ENCODE assay signal across 17 cellular contexts in genomic region chr16:17342031-17342430, GRCh38.
DNase-seq lines count a peak whose midpoint lies in the region; ATAC-seq and TF ChIP-seq lines count a peak whose summit lies in the region.
"Had no signal": no experiment of that assay in that cellular context is flagged by ENCODE, and none has a peak within 500 bp of the region (broad histone marks: within the 10 kb centered on the region; RNA-seq: fewer than 3 reads in every experiment).

No MANE protein-coding gene starts in this region.

- POLR2A ChIA-PET in activated CD8-positive, alpha-beta T cell treated with anti-CD3 and anti-CD28 coated beads, Interleukin-2, amount 10 ng/mL, durations not matched to agents 7 days and 5 days (lab: Charles Lee), result interaction anchor here (1.3 to 2.8 kb wide), 4 partner anchors 22 to 42 kb away, joined by 3 to 29 read pairs (median 6); no protein-coding TSS in a partner anchor

- no peak for DNase-seq in HFFc6
- peak; percentile 84 for DNase-seq in NOMO-1 treated with DMSO at 0.1 percent for 48 hours (lab: John Stamatoyannopoulos, UW; ENCODE audit: unreplicated experiment)
- DNase-seq in activated CD8-positive, alpha-beta T cell treated with anti-CD3 and anti-CD28 coated beads, Interleukin-2, amount 10 ng/mL, durations not matched to agents 7 days and 5 days, result peak; percentile 42
- no peak for DNase-seq in prostate gland (ENCODE audit: low spot score)
- no peak for DNase-seq in neural progenitor cell (ENCODE audit: low spot score)
- no peak for DNase-seq in DMS153 treated with DMSO at 0.1 percent for 48 hours (lab: John Stamatoyannopoulos, UW; ENCODE audit: unreplicated experiment)
- no peak for DNase-seq in amniotic stem cell (lab: John Stamatoyannopoulos, UW)
- DNase-seq: activated gamma-delta T cell treated with Interleukin-2 at 50 U/mL for 16 hours, colonic mucosa, DMS153, foreskin fibroblast, islet precursor cell, NCI-H1105, NCI-H774, nephron progenitor cell, T-helper 9 cell had no signal

- TF ChIP-seq POLR2A in prostate gland (IDR thresholded peaks at IDR 0.05), result no peak

- intact Hi-C loops in prostate gland (cut with DNase I), result loop anchor here (10.0 kb wide), 1 partner anchor 117 kb away; no protein-coding TSS in a partner anchor

- H2AFZ ChIP-seq in neural progenitor cell (replicated peaks), result no peak overlapping the region

- WGBS in prostate gland, result 89% methylated on average over 2 of the region's 2 CpGs

- no peaks in the 10 kb centered on the region for H3K36me3 ChIP-seq in prostate gland
- no peaks in the 10 kb centered on the region for H3K36me3 ChIP-seq in neural progenitor cell
- H3K36me3 ChIP-seq: colonic mucosa had no signal

- H3K9me3 Mint-ChIP-seq in HFFc6 (no peaks in the 10 kb centered on the region), neural progenitor cell (no peaks in the 10 kb centered on the region)
- H3K9me3 Mint-ChIP-seq in activated CD8-positive, alpha-beta T cell treated with anti-CD3 and anti-CD28 coated beads, Interleukin-2, amount 10 ng/mL, durations not matched to agents 7 days and 5 days (ENCODE audit: insufficient read depth), result no peaks in the 10 kb centered on the region
- H3K9me3 Mint-ChIP-seq: nephron progenitor cell had no signal

- H3K4me1 Mint-ChIP-seq in HFFc6 (ENCODE audit: low read depth) (peaks cover 38% of the 10 kb centered on the region), neural progenitor cell (no peaks in the 10 kb centered on the region)
- H3K4me1 Mint-ChIP-seq in activated CD8-positive, alpha-beta T cell treated with anti-CD3 and anti-CD28 coated beads, Interleukin-2, amount 10 ng/mL, durations not matched to agents 7 days and 5 days (ENCODE audit: low read depth), result peaks cover 92% of the 10 kb centered on the region
- H3K4me1 Mint-ChIP-seq: nephron progenitor cell had no signal

- H3K27me3 Mint-ChIP-seq in HFFc6 (ENCODE audit: insufficient read depth) (no peaks in the 10 kb centered on the region), neural progenitor cell (ENCODE audit: insufficient read depth, low read depth) (no peaks in the 10 kb centered on the region)
- H3K27me3 Mint-ChIP-seq in activated CD8-positive, alpha-beta T cell treated with anti-CD3 and anti-CD28 coated beads, Interleukin-2, amount 10 ng/mL, durations not matched to agents 7 days and 5 days (ENCODE audit: low read depth), result no peaks in the 10 kb centered on the region

- H3K4me3 Mint-ChIP-seq in HFFc6 (no peak overlapping the region), neural progenitor cell (no peak overlapping the region)
- peak overlapping the region; percentile 74 for H3K4me3 Mint-ChIP-seq in activated CD8-positive, alpha-beta T cell treated with anti-CD3 and anti-CD28 coated beads, Interleukin-2, amount 10 ng/mL, durations not matched to agents 7 days and 5 days
- H3K4me3 Mint-ChIP-seq: nephron progenitor cell had no signal

- no peaks in the 10 kb centered on the region for H3K27me3 ChIP-seq in prostate gland (replicated peaks; ENCODE audit: insufficient read depth)
- H3K27me3 ChIP-seq in neural progenitor cell, result no peaks in the 10 kb centered on the region
- H3K27me3 ChIP-seq: colonic mucosa had no signal

- H3K4me2 ChIP-seq in neural progenitor cell, result no peak overlapping the region
- H3K4me2 ChIP-seq: smooth muscle cell had no signal

- CTCF ChIA-PET in activated CD8-positive, alpha-beta T cell treated with anti-CD3 and anti-CD28 coated beads, Interleukin-2, amount 10 ng/mL, durations not matched to agents 7 days and 5 days (lab: Charles Lee), result interaction anchor here (1.1 to 9.9 kb wide), 4 partner anchors 9 to 125 kb away, joined by 3 to 142 read pairs (median 14); no protein-coding TSS in a partner anchor

- H3K4me1 ChIP-seq in prostate gland (replicated peaks), result peaks cover 17% of the 10 kb centered on the region
- no peaks in the 10 kb centered on the region for H3K4me1 ChIP-seq in neural progenitor cell

- no peaks in the 10 kb centered on the region for H3K79me2 ChIP-seq in neural progenitor cell (ENCODE audit: low read depth)

- H3K36me3 Mint-ChIP-seq in HFFc6 (ENCODE audit: low read depth) (peaks cover 6% of the 10 kb centered on the region; the same call in 1 of the 2 replicates), neural progenitor cell (no peaks in the 10 kb centered on the region)
- H3K36me3 Mint-ChIP-seq in activated CD8-positive, alpha-beta T cell treated with anti-CD3 and anti-CD28 coated beads, Interleukin-2, amount 10 ng/mL, durations not matched to agents 7 days and 5 days (ENCODE audit: low read depth), result peaks cover 56% of the 10 kb centered on the region

- no peak overlapping the region for H3K9ac ChIP-seq in neural progenitor cell

- H3K27ac Mint-ChIP-seq in HFFc6, result peak overlapping the region; percentile 2; the same call in 1 of the 2 replicates
- peak overlapping the region; percentile 94 for H3K27ac Mint-ChIP-seq in activated CD8-positive, alpha-beta T cell treated with anti-CD3 and anti-CD28 coated beads, Interleukin-2, amount 10 ng/mL, durations not matched to agents 7 days and 5 days
- no peak overlapping the region for H3K27ac Mint-ChIP-seq in neural progenitor cell
- H3K27ac Mint-ChIP-seq: nephron progenitor cell had no signal

- H3K4me3 ChIP-seq in prostate gland (no peak overlapping the region), neural progenitor cell (no peak overlapping the region)
- H3K4me3 ChIP-seq: colonic mucosa, smooth muscle cell had no signal

- ATAC-seq in activated CD8-positive, alpha-beta T cell treated with anti-CD3 and anti-CD28 coated beads, Interleukin-2, amount 10 ng/mL, durations not matched to agents 7 days and 5 days, result peak; percentile 18

- no peaks in the 10 kb centered on the region for H4K20me1 ChIP-seq in neural progenitor cell (ENCODE audit: low read depth)

- no peak for TF ChIP-seq CTCF in HFFc6 (IDR thresholded peaks at IDR 0.05)
- TF ChIP-seq CTCF in prostate gland (IDR thresholded peaks at IDR 0.05), result no peak
- TF ChIP-seq CTCF in neural progenitor cell (IDR thresholded peaks at IDR 0.05), result no peak

- no peaks in the 10 kb centered on the region for H3F3A ChIP-seq in neural progenitor cell (ENCODE audit: low read depth)

- H3K9me3 ChIP-seq in prostate gland (no peaks in the 10 kb centered on the region), neural progenitor cell (ENCODE audit: low read depth) (no peaks in the 10 kb centered on the region)
- H3K9me3 ChIP-seq: colonic mucosa had no signal

- H3K27ac ChIP-seq in prostate gland, result peak overlapping the region; percentile 15 to 33
- no peak overlapping the region for H3K27ac ChIP-seq in neural progenitor cell
- H3K27ac ChIP-seq: colonic mucosa had no signal

Comparison
In these comparisons a context has a peak if more than half of its experiments do, and no peak if none do; other contexts are left out.
1. DNase-seq: peak in NOMO-1 treated with DMSO at 0.1 percent for 48 hours (single experiment) and activated CD8-positive, alpha-beta T cell treated with anti-CD3 and anti-CD28 coated beads, Interleukin-2, amount 10 ng/mL, durations not matched to agents 7 days and 5 days (single experiment); none in HFFc6 (single experiment), prostate gland (single experiment), neural progenitor cell (single experiment), DMS153 treated with DMSO at 0.1 percent for 48 hours (single experiment) and amniotic stem cell (single experiment).